ENCODE assay signal across 12 cellular contexts in the genomic region with DNA sequence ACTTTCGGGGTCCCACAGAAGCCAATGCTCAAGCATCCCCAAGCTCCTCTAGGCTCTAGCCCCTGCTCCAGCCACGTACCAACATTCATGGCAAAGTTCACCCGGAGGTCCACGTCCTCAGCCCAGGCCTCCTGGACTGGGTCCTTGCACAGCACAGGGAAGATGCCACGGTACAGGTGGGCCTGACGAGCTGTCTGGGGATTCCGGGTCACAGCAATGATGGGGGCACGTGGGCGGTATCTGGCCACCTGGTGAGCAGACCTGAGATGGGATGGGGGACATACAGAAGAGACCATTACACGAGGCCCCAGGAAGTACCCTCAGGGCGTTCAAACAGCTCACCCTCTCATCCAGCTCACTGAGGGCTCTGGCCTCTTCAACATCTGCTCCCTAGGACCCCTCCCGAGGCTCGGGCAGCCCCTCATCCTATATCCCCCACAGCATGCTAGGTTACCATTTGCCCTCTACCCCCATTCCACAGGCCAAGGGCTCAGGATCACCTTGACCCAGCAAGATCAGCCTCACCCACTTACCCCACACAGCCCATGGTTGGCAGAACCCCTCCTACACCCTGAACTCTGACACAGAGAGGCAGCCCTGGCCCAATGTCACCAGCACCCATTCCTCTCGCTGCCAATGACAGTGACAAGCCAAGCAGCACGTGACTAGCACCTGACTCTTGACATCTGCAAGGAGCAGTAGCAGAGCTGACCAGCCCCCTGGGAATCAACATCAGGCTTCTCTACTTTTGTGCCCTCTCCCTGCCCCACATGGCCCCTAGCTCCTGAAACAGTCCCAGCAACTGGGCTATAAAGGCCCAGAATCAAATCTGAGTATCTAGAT. TPM values are rescaled to one million over a fixed set of nuclear protein-coding genes. Genes with fewer than 3 reads are reported as not detected.
DNase-seq lines count a peak whose midpoint lies in the region; ATAC-seq, FAIRE-seq and TF ChIP-seq lines count a peak whose summit lies in the region.
"Had no signal": no experiment of that assay in that cellular context is flagged by ENCODE, and none has a peak within 500 bp of the region (broad histone marks: within the 10 kb centered on the region; RNA-seq: fewer than 3 reads in every experiment).

No MANE protein-coding gene starts in this region.

- ATAC-seq in left ventricle myocardium superior = no peak
- no peak for ATAC-seq in activated CD8-positive, alpha-beta T cell treated with anti-CD3 and anti-CD28 coated beads for 36 hours
- ATAC-seq in HG03520 (IDR thresholded peaks at IDR 0.05; ENCODE audit: unreplicated experiment) = no peak
- ATAC-seq in HG03342 (IDR thresholded peaks at IDR 0.05; ENCODE audit: unreplicated experiment) = no peak

- H3K4me1 ChIP-seq in left ventricle myocardium inferior = peaks cover 69% of the 10 kb centered on the region

- DNase-seq in left ventricle myocardium inferior (no peak), left ventricle myocardium superior (no peak), urothelium cell line (ENCODE audit: low spot score) (no peak), SIG-M5 treated with dmso at 0.1 percent for 504 hours (lab: John Stamatoyannopoulos, UW; ENCODE audit: unreplicated experiment) (no peak)
- no peak for DNase-seq in activated CD8-positive, alpha-beta T cell treated with anti-CD3 and anti-CD28 coated beads for 36 hours
- DNase-seq: NCI-H1417 treated with DMSO at 0.1 percent for 48 hours had no signal

- peaks cover 11% of the 10 kb centered on the region for H3K27me3 Mint-ChIP-seq in activated CD8-positive, alpha-beta T cell treated with anti-CD3 and anti-CD28 coated beads for 36 hours

- H3K4me3 ChIP-seq in left ventricle myocardium inferior = no peak overlapping the region
- H3K4me3 ChIP-seq: coronary artery had no signal

- H3K27ac ChIP-seq in left ventricle myocardium inferior (replicated peaks) = peak overlapping the region; percentile 85
- H3K27ac ChIP-seq in layer of hippocampus (ENCODE audit: low read depth, low read length) = peak overlapping the region; percentile 33

- peak overlapping the region; percentile 9 for H3K27ac Mint-ChIP-seq in activated CD8-positive, alpha-beta T cell treated with anti-CD3 and anti-CD28 coated beads for 36 hours

- H3K36me3 ChIP-seq in left ventricle myocardium inferior = peaks cover 71% of the 10 kb centered on the region

- peaks cover 78% of the 10 kb centered on the region for H3K36me3 Mint-ChIP-seq in activated CD8-positive, alpha-beta T cell treated with anti-CD3 and anti-CD28 coated beads for 36 hours (ENCODE audit: low read depth)

- H3K4me3 Mint-ChIP-seq in activated CD8-positive, alpha-beta T cell treated with anti-CD3 and anti-CD28 coated beads for 36 hours = no peak overlapping the region

- POLR2A ChIA-PET in activated CD8-positive, alpha-beta T cell treated with anti-CD3 and anti-CD28 coated beads for 36 hours (lab: Charles Lee) = interaction anchor here (0.7 to 2.9 kb wide), 12 partner anchors 7 to 39 kb away, joined by 3 to 18 read pairs (median 5); no protein-coding TSS in a partner anchor

- peaks cover 14% of the 10 kb centered on the region for H3K27me3 ChIP-seq in left ventricle myocardium inferior (ENCODE audit: low read depth)
- no peaks in the 10 kb centered on the region for H3K27me3 ChIP-seq in layer of hippocampus (ENCODE audit: control insufficient read depth, insufficient read depth, low read length)

- H3K4me1 Mint-ChIP-seq in activated CD8-positive, alpha-beta T cell treated with anti-CD3 and anti-CD28 coated beads for 36 hours (ENCODE audit: low read depth) = peaks cover 23% of the 10 kb centered on the region

- TF ChIP-seq CTCF in left ventricle myocardium inferior (IDR thresholded peaks at IDR 0.05; ENCODE audit: borderline replicate concordance) = no peak
- TF ChIP-seq CTCF in activated CD8-positive, alpha-beta T cell treated with anti-CD3 and anti-CD28 coated beads for 36 hours (IDR thresholded peaks at IDR 0.05) = no peak

- FAIRE-seq in urothelium cell line (lab: Jason Lieb, UNC) = peak; percentile 82

- H3K9me3 Mint-ChIP-seq in activated CD8-positive, alpha-beta T cell treated with anti-CD3 and anti-CD28 coated beads for 36 hours = no peaks in the 10 kb centered on the region

- CTCF ChIA-PET in activated CD8-positive, alpha-beta T cell treated with anti-CD3 and anti-CD28 coated beads for 36 hours (lab: Charles Lee) = interaction anchor here (0.6 to 5.0 kb wide), 14 partner anchors 10 to 85 kb away, joined by 3 to 35 read pairs (median 5); a partner anchor contains a TSS

- H3K9me3 ChIP-seq in left ventricle myocardium inferior (replicated peaks) = no peaks in the 10 kb centered on the region

- intact Hi-C loops in left ventricle myocardium inferior (cut with micrococcal nuclease) (no loop called here), left ventricle myocardium superior (cut with micrococcal nuclease) (no loop called here)
- intact Hi-C loops in activated CD8-positive, alpha-beta T cell treated with anti-CD3 and anti-CD28 coated beads for 36 hours (cut with micrococcal nuclease) = no loop called here

RNA-seq across cellular contexts. Expression of a gene that starts 3.0 kb away (rescaled TPM):
- total RNA-seq in left ventricle myocardium inferior (not detected), left ventricle myocardium superior (not detected)
- total RNA-seq in activated CD8-positive, alpha-beta T cell treated with anti-CD3 and anti-CD28 coated beads for 36 hours = not detected
- total RNA-seq: glomerular endothelial cell, lung microvascular endothelial cell had no signal

RNA-seq across cellular contexts. Expression of a gene that starts 30.4 kb away (rescaled TPM):
- total RNA-seq in left ventricle myocardium inferior (1,009 TPM), left ventricle myocardium superior (1,059 TPM)
- total RNA-seq in activated CD8-positive, alpha-beta T cell treated with anti-CD3 and anti-CD28 coated beads for 36 hours = 1,000 to 10,000 TPM; 2,565 to 2,588 TPM
